16 cellular contexts compared by ENCODE assay signal in genomic region chr15:37104413-37105392, GRCh38. TPM values are rescaled to one million over a fixed set of nuclear protein-coding genes. Genes with fewer than 3 reads are reported as not detected.
DNase-seq lines count a peak whose midpoint lies in the region; ATAC-seq, FAIRE-seq and TF ChIP-seq lines count a peak whose summit lies in the region.
"Had no signal": no experiment of that assay in that cellular context is flagged by ENCODE, and none has a peak within 500 bp of the region (broad histone marks: within the 10 kb centered on the region; RNA-seq: fewer than 3 reads in every experiment).

No MANE protein-coding gene starts in this region.

- no peak overlapping the region for H2BK120ac ChIP-seq in H1 (replicated peaks; ENCODE audit: low read depth, low read length)

- H3K79me2 ChIP-seq in H1 (ENCODE audit: control insufficient read depth in 1 of 2, insufficient read depth in 2 of 2, low read length in 2 of 2), result no peaks in the 10 kb centered on the region

- no peak overlapping the region for H2BK15ac ChIP-seq in H1 (ENCODE audit: low read length)

- no peak for ATAC-seq in left ventricle myocardium superior
- no peak for ATAC-seq in stimulated activated naive CD8-positive, alpha-beta T cell treated with anti-CD3 and anti-CD28 coated beads, Interleukin-15, Interleukin-2, amounts not matched to agents 100 U/mL and 50 U/mL, for 24 hours
- no peak for ATAC-seq in GM21737 (IDR thresholded peaks at IDR 0.05; ENCODE audit: unreplicated experiment)
- ATAC-seq: naive thymus-derived CD4-positive, alpha-beta T cell had no signal

- H3K23ac ChIP-seq in H1 (ENCODE audit: insufficient read length), result no peak overlapping the region

- no peak overlapping the region for H3K18ac ChIP-seq in H1 (ENCODE audit: extremely low read depth, low read length)

- CTCF ChIA-PET in H1 (lab: Charles Lee; ENCODE audit: partially characterized antibody), result interaction anchor here (0.8 to 9.9 kb wide), 9 partner anchors 11 to 776 kb away, joined by 3 to 130 read pairs (median 3); no protein-coding TSS in a partner anchor

- peak overlapping the region; percentile 99 for H3K27ac Mint-ChIP-seq in type B pancreatic cell
- H3K27ac Mint-ChIP-seq: activated naive CD8-positive, alpha-beta T cell treated with anti-CD3 and anti-CD28 coated beads for 36 hours; CD4-positive, CD25-positive, alpha-beta regulatory T cell; dendritic cell treated with granulocyte-macrophage colony-stimulating factor and Interleukin-4, amounts not matched to agents 40 ng/mL and 50 ng/mL, for 4 days; naive thymus-derived CD4-positive, alpha-beta T cell had no signal

- no peak overlapping the region for H4K5ac ChIP-seq in H1 (ENCODE audit: insufficient read length, low read depth, low read length)

- DNase-seq in cardiac muscle cell (ENCODE audit: low read depth in 1 of 2, low spot score in 1 of 2), result peak in 1 of 2 donors; percentile 56
- DNase-seq in left ventricle myocardium superior, result no peak
- no peak for DNase-seq in H1 (ENCODE audit: low read depth in 1 of 2, low spot score in 2 of 2)
- no peak for DNase-seq in type B pancreatic cell (ENCODE audit: extremely low spot score, unreplicated experiment)
- DNase-seq in stimulated activated naive CD8-positive, alpha-beta T cell treated with anti-CD3 and anti-CD28 coated beads, Interleukin-15, Interleukin-2, amounts not matched to agents 100 U/mL and 50 U/mL, for 24 hours, result no peak
- DNase-seq in inferior parietal cortex (ENCODE audit: extremely low spot score), result no peak
- DNase-seq: activated naive CD8-positive, alpha-beta T cell treated with anti-CD3 and anti-CD28 coated beads for 36 hours; CD4-positive, CD25-positive, alpha-beta regulatory T cell; naive thymus-derived CD4-positive, alpha-beta T cell; NCI-H1694 treated with DMSO at 0.1 percent for 48 hours; NCI-H526; Peyer's patch had no signal

- no peak for TF ChIP-seq CTCF in cardiac muscle cell (IDR thresholded peaks at IDR 0.05; ENCODE audit: low read depth, low read length)
- no peak for TF ChIP-seq CTCF in H1 (IDR thresholded peaks at IDR 0.05; ENCODE audit: control extremely low read depth in 1 of 3, insufficient read depth in 1 of 3, low read depth in 1 of 3, low read length in 3 of 3)
- TF ChIP-seq CTCF in type B pancreatic cell (conservative IDR thresholded peaks at IDR 0.05), result no peak

- H3K79me1 ChIP-seq in H1 (ENCODE audit: low read depth, low read length), result no peaks in the 10 kb centered on the region

- H4K20me1 ChIP-seq in H1 (replicated peaks in 1 of 2; ENCODE audit: control insufficient read depth in 1 of 2, insufficient read depth in 2 of 2, low read length in 2 of 2), result peaks cover 0 to 3% of the 10 kb centered on the region in 2 experiments

- TF ChIP-seq EP300 in H1 (IDR thresholded peaks at IDR 0.05; ENCODE audit: borderline replicate concordance in 1 of 2, low read depth in 2 of 2, low read length in 2 of 2), result no peak

- H3K14ac ChIP-seq in H1 (ENCODE audit: insufficient read length), result no peak overlapping the region

- peaks cover 69% of the 10 kb centered on the region for H3K27me3 Mint-ChIP-seq in type B pancreatic cell

- no peak overlapping the region for H4K91ac ChIP-seq in H1 (replicated peaks; ENCODE audit: insufficient read length, low read length)

- no peak for TF ChIP-seq POLR2A in H1 (IDR thresholded peaks at IDR 0.05; ENCODE audit: control extremely low read depth in 1 of 2, low read depth in 2 of 2, low read length in 2 of 2)

- H2BK12ac ChIP-seq in H1 (ENCODE audit: low read depth, low read length), result no peak overlapping the region

- peak overlapping the region; percentile 99 for H3K4me3 Mint-ChIP-seq in type B pancreatic cell
- H3K4me3 Mint-ChIP-seq: activated naive CD8-positive, alpha-beta T cell treated with anti-CD3 and anti-CD28 coated beads for 36 hours; dendritic cell treated with granulocyte-macrophage colony-stimulating factor and Interleukin-4, amounts not matched to agents 40 ng/mL and 50 ng/mL, for 4 days had no signal

- no peak overlapping the region for H4K8ac ChIP-seq in H1 (ENCODE audit: extremely low read depth, insufficient read depth, low read length)

- H3K4me1 ChIP-seq in cardiac muscle cell (ENCODE audit: low read depth), result peaks cover 10% of the 10 kb centered on the region
- peaks cover 3 to 13% (median 8%) of the 10 kb centered on the region in 4 experiments; a peak in 5 of 7 replicates for H3K4me1 ChIP-seq in H1 (replicated peaks in 1 of 4; ENCODE audit: control insufficient read depth in 3 of 4, insufficient read depth in 4 of 4, low read length in 3 of 4)
- H3K4me1 ChIP-seq in muscle layer of colon (ENCODE audit: insufficient read depth, low read length), result no peaks in the 10 kb centered on the region

- H3K9me3 Mint-ChIP-seq in type B pancreatic cell, result no peaks in the 10 kb centered on the region
- H3K9me3 Mint-ChIP-seq: dendritic cell treated with granulocyte-macrophage colony-stimulating factor and Interleukin-4, amounts not matched to agents 40 ng/mL and 50 ng/mL, for 4 days had no signal

- no peak overlapping the region for H3K56ac ChIP-seq in H1 (replicated peaks; ENCODE audit: insufficient read length, low read depth, low read length)

- H3K4me3 ChIP-seq in cardiac muscle cell (peak overlapping the region; percentile 98), H1 (ENCODE audit: extremely low read depth in 1 of 4, insufficient read depth in 2 of 4, low read depth in 3 of 4, low read length in 4 of 4) (peak overlapping the region in 2 of 4 experiments; percentile 6 to 41; a peak in 3 of 8 replicates), muscle layer of colon (ENCODE audit: low read depth in 1 of 2, low read length in 2 of 2) (peak overlapping the region; percentile 82 to 91)

- H3K9me3 ChIP-seq in cardiac muscle cell (ENCODE audit: low read depth), result no peaks in the 10 kb centered on the region
- no peaks in the 10 kb centered on the region for H3K9me3 ChIP-seq in H1 (ENCODE audit: insufficient read depth in 2 of 2, low read depth in 1 of 2, low read length in 1 of 2)
- no peaks in the 10 kb centered on the region for H3K9me3 ChIP-seq in muscle layer of colon (ENCODE audit: low read length)
- H3K9me3 ChIP-seq: Peyer's patch had no signal

- H2AK5ac ChIP-seq in H1 (ENCODE audit: low read depth, low read length), result no peak overlapping the region

- H2BK20ac ChIP-seq in H1 (ENCODE audit: low read length), result no peak overlapping the region

- H3K4ac ChIP-seq in H1 (replicated peaks; ENCODE audit: insufficient read length, low read depth, low read length), result no peak overlapping the region

- no peaks in the 10 kb centered on the region for H3K36me3 ChIP-seq in cardiac muscle cell
- H3K36me3 ChIP-seq in H1 (ENCODE audit: control insufficient read depth in 2 of 4, insufficient read depth in 4 of 4, low read length in 3 of 4), result no peaks in the 10 kb centered on the region
- H3K36me3 ChIP-seq in muscle layer of colon (ENCODE audit: insufficient read depth, low read length), result no peaks in the 10 kb centered on the region
- H3K36me3 ChIP-seq: Peyer's patch had no signal

- H2AFZ ChIP-seq in H1 (ENCODE audit: low read length), result no peak overlapping the region

- H3K4me2 ChIP-seq in H1 (ENCODE audit: insufficient read depth in 1 of 2, low read depth in 2 of 2, low read length in 2 of 2), result peak overlapping the region; percentile 44 to 60
- H3K4me2 ChIP-seq: KMS-11 had no signal

- peak overlapping the region; percentile 97 for H3K27ac ChIP-seq in cardiac muscle cell
- no peak overlapping the region for H3K27ac ChIP-seq in H1 (ENCODE audit: low read depth, low read length)
- peak overlapping the region; percentile 99 for H3K27ac ChIP-seq in muscle layer of colon (ENCODE audit: low read depth, low read length)
- H3K27ac ChIP-seq: KMS-11 had no signal

- TF ChIP-seq RAD21 in H1 (IDR thresholded peaks at IDR 0.05 in 1 of 2, conservative IDR thresholded peaks at IDR 0.05 in 1 of 2; ENCODE audit: low read depth in 2 of 2, low read length in 2 of 2), result no peak

- peaks cover 23% of the 10 kb centered on the region for H3K23me2 ChIP-seq in H1 (ENCODE audit: low read depth, low read length)

- no peak overlapping the region for H2BK5ac ChIP-seq in H1 (ENCODE audit: low read depth, low read length)

- WGBS in H1 (ENCODE audit: extremely low coverage in 1 of 2, insufficient coverage in 1 of 2, insufficient read length in 1 of 2, insufficient replicate concordance in 2 of 2, low coverage in 1 of 2, low lambda C conversion rate in 2 of 2, missing lambda C conversion rate in 1 of 2), 2 experiments, result 3% methylated on average over 14 of the region's 14 CpGs; no CpG with 5 or more reads in 1 of the 2 experiments

- H3K36me3 Mint-ChIP-seq in type B pancreatic cell, result peaks cover 11% of the 10 kb centered on the region

- peaks cover 46% of the 10 kb centered on the region for H3K4me1 Mint-ChIP-seq in type B pancreatic cell (ENCODE audit: unreplicated experiment)

- H3K9ac ChIP-seq in H1 (replicated peaks in 1 of 4; ENCODE audit: extremely low read depth in 1 of 4, low read depth in 3 of 4, low read length in 3 of 4) (no peak overlapping the region), muscle layer of colon (ENCODE audit: low read length) (peak overlapping the region; percentile 88)
- H3K9ac ChIP-seq: KMS-11 had no signal

- H3K27me3 ChIP-seq in cardiac muscle cell (no peaks in the 10 kb centered on the region), H1 (replicated peaks in 1 of 4; ENCODE audit: control insufficient read depth in 3 of 4, extremely low read depth in 1 of 4, insufficient read depth in 3 of 4, low read length in 3 of 4) (peaks cover 35 to 68% (median 52%) of the 10 kb centered on the region in 4 experiments), muscle layer of colon (ENCODE audit: control insufficient read depth in 1 of 2, insufficient read depth in 2 of 2, low read length in 2 of 2) (no peaks in the 10 kb centered on the region)

- POLR2A ChIA-PET in H1 (lab: Charles Lee; ENCODE audit: partially characterized antibody), result interaction anchor here (1.1 to 1.3 kb wide), 2 partner anchors 9 to 219 kb away, joined by 4 to 5 read pairs; no protein-coding TSS in a partner anchor

- no peak for FAIRE-seq in H1 (lab: Jason Lieb, UNC)

- intact Hi-C loops in left ventricle myocardium superior (cut with micrococcal nuclease), result no loop called here

RNA-seq across cellular contexts. Expression of gene MEIS2, which starts 4.4 kb away (rescaled TPM):
- 326 and 432 TPM in 2 replicates for total RNA-seq in cardiac muscle cell
- 224 and 249 TPM in 2 replicates for polyA plus RNA-seq in cardiac muscle cell
- 44.9 TPM for total RNA-seq in left ventricle myocardium superior
- total RNA-seq in H1 (2021; fragmentation: NEBNext Ultra II Directional; extraction: Animal tissue kit (Norgen Biotek cat#: 25700)), result 0.22 and 0.65 TPM in 2 replicates
- polyA plus RNA-seq in H1 (2011; rRNA removed), result 1.2 and 1.3 TPM in 2 replicates
- 0.41 TPM for polyA plus RNA-seq in H1 (2011; cell fraction: cytosol; rRNA removed)
- polyA plus RNA-seq in H1 (2011; cell fraction: nucleus; rRNA removed), result 2.1 TPM
- 0.25 to 1.9 TPM (median 0.37 TPM) in 4 replicates for polyA plus RNA-seq in H1 (2012, experiment 1 of 2)
- 0.08 TPM for polyA plus RNA-seq in H1 (2012, experiment 2 of 2)
- 0.16 TPM for polyA plus RNA-seq in H1 (2013, experiment 1 of 2)
- polyA plus RNA-seq in H1 (2013, experiment 2 of 2), result 0.24 TPM
- polyA minus RNA-seq in H1 (2011; rRNA and poly(A)+ RNA removed), result 0.88 and 2.0 TPM in 2 replicates
- not detected for polyA minus RNA-seq in H1 (2011; cell fraction: cytosol; rRNA and poly(A)+ RNA removed)
- polyA minus RNA-seq in H1 (2011; cell fraction: nucleus; rRNA and poly(A)+ RNA removed), result 4.5 TPM
- 152 and 211 TPM in 2 replicates for total RNA-seq in type B pancreatic cell (ENCODE audit: low replicate concordance)
- total RNA-seq: activated naive CD8-positive, alpha-beta T cell treated with anti-CD3 and anti-CD28 coated beads for 36 hours; CD4-positive, CD25-positive, alpha-beta regulatory T cell had no signal
- polyA plus RNA-seq: CD4-positive, CD25-positive, alpha-beta regulatory T cell; naive thymus-derived CD4-positive, alpha-beta T cell had no signal

Comparison
In these comparisons a context has a peak if more than half of its experiments do, and no peak if none do; other contexts are left out.
1. RNA of gene MEIS2, which starts 4.4 kb away (total RNA-seq): 326 to 432 TPM in cardiac muscle cell, 152 to 211 TPM in type B pancreatic cell and 44.9 TPM in left ventricle myocardium superior (single experiment); 0.22 to 0.65 TPM in H1; every median in the first group is over 10 times any median in the second.